In genomic region chr22:43637861-43638260, GRCh38 we compare ENCODE assay signal across 6 cellular contexts.
"Had no signal": no experiment of that assay in that cellular context is flagged by ENCODE, and none has a peak within 500 bp of the region (broad histone marks: within the 10 kb centered on the region; RNA-seq: fewer than 3 reads in every experiment).

No MANE protein-coding gene starts in this region.

- H3K4me1 Mint-ChIP-seq: IgD-negative memory B cell had no signal

- H3K4me3 ChIP-seq: K562 had no signal

- DNase-seq: IMR-90, KBM-7, KG1 had no signal

- H3K36me3 Mint-ChIP-seq: IgD-negative memory B cell had no signal

- H3K4me3 Mint-ChIP-seq: IgD-negative memory B cell had no signal

- H3K27ac ChIP-seq: HL-60 had no signal

- H3K27ac Mint-ChIP-seq: IgD-negative memory B cell had no signal

- ATAC-seq: K562 had no signal
